In the genomic region with DNA sequence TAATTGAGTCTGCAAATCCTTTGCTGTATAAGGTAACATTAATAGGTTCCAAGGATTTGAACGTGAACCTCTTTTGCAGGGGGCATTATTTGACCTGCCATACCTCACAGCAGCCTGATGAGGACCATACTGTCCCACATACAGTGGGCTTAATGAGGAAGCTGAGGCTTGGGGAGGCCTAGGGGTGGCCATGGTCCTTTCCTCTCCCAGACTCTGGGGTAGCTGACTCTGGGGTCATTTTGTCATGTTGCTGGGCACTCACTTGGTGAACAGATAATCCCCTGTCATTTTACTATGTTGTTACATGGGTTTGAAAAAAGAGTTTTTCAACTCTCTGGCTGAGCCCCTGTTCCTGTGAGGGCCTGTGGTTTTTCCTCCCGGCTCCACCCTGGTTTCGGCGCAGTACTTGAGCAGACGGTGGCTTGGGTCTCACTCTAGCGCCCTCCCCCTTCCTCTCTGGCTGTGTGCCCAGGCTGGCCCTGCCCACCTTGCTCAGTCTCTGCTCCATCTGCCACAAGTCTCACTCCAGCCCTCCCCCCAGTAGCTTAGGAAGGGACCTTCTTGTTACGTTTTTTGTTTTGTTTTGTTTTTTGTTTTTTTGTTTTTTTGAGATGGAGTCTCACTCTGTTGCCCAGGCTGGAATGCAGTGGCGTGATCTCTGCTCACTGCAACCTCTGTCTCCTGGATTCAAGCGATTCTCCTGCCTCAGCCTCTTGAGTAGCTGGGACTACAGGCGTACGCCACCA, we compare ENCODE assay signal across 8 cellular contexts. TPM values are rescaled to one million over a fixed set of nuclear protein-coding genes. Genes with fewer than 3 reads are reported as not detected.
DNase-seq lines count a peak whose midpoint lies in the region; ATAC-seq and TF ChIP-seq lines count a peak whose summit lies in the region.

No MANE protein-coding gene starts in this region.

- peak overlapping the region; percentile 97 for H3K27ac Mint-ChIP-seq in activated CD8-positive, alpha-beta T cell treated with anti-CD3 and anti-CD28 coated beads for 36 hours

- no peak overlapping the region for H3K4me3 ChIP-seq in fibroblast of mammary gland (ENCODE audit: control insufficient read depth, low read depth, low read length)
- no peak overlapping the region for H3K4me3 ChIP-seq in retinal pigment epithelial cell (ENCODE audit: low read length)

- peaks cover 22% of the 10 kb centered on the region for H3K36me3 Mint-ChIP-seq in activated CD8-positive, alpha-beta T cell treated with anti-CD3 and anti-CD28 coated beads for 36 hours (ENCODE audit: low read depth)

- peak; percentile 90 for DNase-seq in NCI-H69 (lab: John Stamatoyannopoulos, UW)
- peak; percentile 81 for DNase-seq in activated CD8-positive, alpha-beta T cell treated with anti-CD3 and anti-CD28 coated beads for 36 hours
- peak; percentile 39 for DNase-seq in fibroblast of mammary gland (ENCODE audit: low read depth)
- DNase-seq in retinal pigment epithelial cell (ENCODE audit: low read depth): peak; percentile 40
- DNase-seq in HCEC 1CT: no peak
- DNase-seq in hepatic stellate cell (ENCODE audit: low spot score): no peak

- CTCF ChIA-PET in activated CD8-positive, alpha-beta T cell treated with anti-CD3 and anti-CD28 coated beads for 36 hours (lab: Charles Lee): interaction anchor here (0.8 to 4.0 kb wide), 8 partner anchors 8 to 752 kb away, joined by 3 to 24 read pairs (median 8); no protein-coding TSS in a partner anchor

- peaks cover 1% of the 10 kb centered on the region for H3K9me3 Mint-ChIP-seq in activated CD8-positive, alpha-beta T cell treated with anti-CD3 and anti-CD28 coated beads for 36 hours

- peak; percentile 38 for ATAC-seq in GM18505 (IDR thresholded peaks at IDR 0.05; ENCODE audit: unreplicated experiment)
- peak; percentile 39 for ATAC-seq in HG03139 (IDR thresholded peaks at IDR 0.05; ENCODE audit: unreplicated experiment)
- peak; percentile 11 for ATAC-seq in activated CD8-positive, alpha-beta T cell treated with anti-CD3 and anti-CD28 coated beads for 36 hours

- POLR2A ChIA-PET in activated CD8-positive, alpha-beta T cell treated with anti-CD3 and anti-CD28 coated beads for 36 hours (lab: Charles Lee): interaction anchor here (0.8 to 3.0 kb wide), 10 partner anchors 8 to 23 kb away, joined by 3 to 25 read pairs (median 5); no protein-coding TSS in a partner anchor

- no peak for TF ChIP-seq CTCF in activated CD8-positive, alpha-beta T cell treated with anti-CD3 and anti-CD28 coated beads for 36 hours (IDR thresholded peaks at IDR 0.05)
- TF ChIP-seq CTCF in fibroblast of mammary gland (conservative IDR thresholded peaks at IDR 0.05; ENCODE audit: control insufficient read depth, insufficient read depth, low read depth, low read length) (no peak), retinal pigment epithelial cell (conservative IDR thresholded peaks at IDR 0.05; ENCODE audit: low read depth, low read length) (no peak)

- H3K4me3 Mint-ChIP-seq in activated CD8-positive, alpha-beta T cell treated with anti-CD3 and anti-CD28 coated beads for 36 hours: peak overlapping the region; percentile 69

- intact Hi-C loops in activated CD8-positive, alpha-beta T cell treated with anti-CD3 and anti-CD28 coated beads for 36 hours (cut with micrococcal nuclease): loop anchor here (2.0 kb wide), 1 partner anchor 27 kb away; no protein-coding TSS in a partner anchor

- peaks cover 87% of the 10 kb centered on the region for H3K4me1 Mint-ChIP-seq in activated CD8-positive, alpha-beta T cell treated with anti-CD3 and anti-CD28 coated beads for 36 hours (ENCODE audit: low read depth)

- TF ChIP-seq POLR2A in GM18505 (IDR thresholded peaks at IDR 0.05; ENCODE audit: borderline replicate concordance, extremely low read depth, insufficient read depth, insufficient read length): no peak

- H3K27me3 Mint-ChIP-seq in activated CD8-positive, alpha-beta T cell treated with anti-CD3 and anti-CD28 coated beads for 36 hours: no peaks in the 10 kb centered on the region

RNA-seq across cellular contexts. Expression of a gene that starts 21.0 kb away (rescaled TPM):
- total RNA-seq in activated CD8-positive, alpha-beta T cell treated with anti-CD3 and anti-CD28 coated beads for 36 hours: 10 to 100 TPM; 46.7 to 46.9 TPM

Comparison
In these comparisons a context has a peak if more than half of its experiments do, and no peak if none do; other contexts are left out.
1. DNase-seq: peak in NCI-H69 (single experiment), activated CD8-positive, alpha-beta T cell treated with anti-CD3 and anti-CD28 coated beads for 36 hours (single experiment), fibroblast of mammary gland (single experiment) and retinal pigment epithelial cell (single experiment); none in HCEC 1CT (single experiment) and hepatic stellate cell (single experiment).
2. Peak in every context shown above with its lines, with median percentiles within 50 percentile points of each other: ATAC-seq.